ENCODE assay signal across 25 cellular contexts in genomic region chr2:80815259-80815658, GRCh38.
"Had no signal": no experiment of that assay in that cellular context is flagged by ENCODE, and none has a peak within 500 bp of the region (broad histone marks: within the 10 kb centered on the region; RNA-seq: fewer than 3 reads in every experiment).

No MANE protein-coding gene starts in this region.

- DNase-seq: activated CD4-positive, alpha-beta memory T cell treated with anti-CD3 and anti-CD28 coated beads, Interleukin-2, amount 10 ng/mL, durations not matched to agents 7 days and 5 days; activated CD4-positive, alpha-beta T cell treated with anti-CD3 and anti-CD28 coated beads for 1 hour; activated CD4-positive, alpha-beta T cell treated with anti-CD3 and anti-CD28 coated beads for 4 hours; activated CD4-positive, alpha-beta T cell treated with anti-CD3 and anti-CD28 coated beads, Interleukin-2, amount 10 ng/mL, durations not matched to agents 7 days and 5 days; activated CD4-positive, alpha-beta T cell treated with anti-CD3 and anti-CD28 coated beads, Interleukin-2, amount 50 U/mL, for 4 hours; activated CD8-positive, alpha-beta memory T cell treated with anti-CD3 and anti-CD28 coated beads, Interleukin-2, amount 50 U/mL, for 48 hours; activated gamma-delta T cell; activated naive CD4-positive, alpha-beta T cell; activated naive CD4-positive, alpha-beta T cell treated with anti-CD3 and anti-CD28 coated beads, Interleukin-2, amount 10 ng/mL, durations not matched to agents 7 days and 5 days; activated naive CD8-positive, alpha-beta T cell treated with anti-CD3 and anti-CD28 coated beads, Interleukin-2, amount 10 ng/mL, durations not matched to agents 7 days and 5 days; activated T-cell treated with anti-CD3 and anti-CD28 coated beads for 4 hours; activated T-cell treated with anti-CD3 and anti-CD28 coated beads, Interleukin-2, amount 50 U/mL, for 24 hours; activated T-cell treated with anti-CD3 and anti-CD28 coated beads, Interleukin-2, amount 50 U/mL, for 72 hours; central memory CD4-positive, alpha-beta T cell; cerebellar nuclear complex; colonic mucosa; effector CD8-positive, alpha-beta T cell; foreskin fibroblast; head of caudate nucleus; T-helper 2 cell had no signal

- H3K4me3 Mint-ChIP-seq: activated CD4-positive, alpha-beta memory T cell treated with anti-CD3 and anti-CD28 coated beads, Interleukin-2, amount 10 ng/mL, durations not matched to agents 7 days and 5 days; activated CD4-positive, alpha-beta T cell treated with anti-CD3 and anti-CD28 coated beads, Interleukin-2, amount 10 ng/mL, durations not matched to agents 7 days and 5 days; activated naive CD4-positive, alpha-beta T cell treated with anti-CD3 and anti-CD28 coated beads, Interleukin-2, amount 10 ng/mL, durations not matched to agents 7 days and 5 days; activated naive CD8-positive, alpha-beta T cell treated with anti-CD3 and anti-CD28 coated beads, Interleukin-2, amount 10 ng/mL, durations not matched to agents 7 days and 5 days; activated T-cell treated with anti-CD3 and anti-CD28 coated beads, Interleukin-2, amount 50 U/mL, for 24 hours; activated T-cell treated with anti-CD3 and anti-CD28 coated beads, Interleukin-2, amount 50 U/mL, for 72 hours; brain had no signal

- H3K36me3 ChIP-seq: ascending aorta, breast epithelium, cardiac muscle cell, colonic mucosa had no signal

- H3K27ac ChIP-seq: ascending aorta, breast epithelium, cardiac muscle cell, colonic mucosa had no signal

- H3K27me3 ChIP-seq: ascending aorta, breast epithelium, cardiac muscle cell, colonic mucosa had no signal

- H3K27me3 Mint-ChIP-seq: activated CD4-positive, alpha-beta memory T cell treated with anti-CD3 and anti-CD28 coated beads, Interleukin-2, amount 10 ng/mL, durations not matched to agents 7 days and 5 days; activated CD4-positive, alpha-beta T cell treated with anti-CD3 and anti-CD28 coated beads, Interleukin-2, amount 10 ng/mL, durations not matched to agents 7 days and 5 days; activated naive CD4-positive, alpha-beta T cell treated with anti-CD3 and anti-CD28 coated beads, Interleukin-2, amount 10 ng/mL, durations not matched to agents 7 days and 5 days; activated naive CD8-positive, alpha-beta T cell treated with anti-CD3 and anti-CD28 coated beads, Interleukin-2, amount 10 ng/mL, durations not matched to agents 7 days and 5 days; activated T-cell treated with anti-CD3 and anti-CD28 coated beads, Interleukin-2, amount 50 U/mL, for 24 hours had no signal

- H3K4me1 ChIP-seq: ascending aorta, breast epithelium, colonic mucosa had no signal

- H3K4me1 Mint-ChIP-seq: activated CD4-positive, alpha-beta memory T cell treated with anti-CD3 and anti-CD28 coated beads, Interleukin-2, amount 10 ng/mL, durations not matched to agents 7 days and 5 days; activated CD4-positive, alpha-beta T cell treated with anti-CD3 and anti-CD28 coated beads, Interleukin-2, amount 10 ng/mL, durations not matched to agents 7 days and 5 days; activated naive CD4-positive, alpha-beta T cell treated with anti-CD3 and anti-CD28 coated beads, Interleukin-2, amount 10 ng/mL, durations not matched to agents 7 days and 5 days; activated naive CD8-positive, alpha-beta T cell treated with anti-CD3 and anti-CD28 coated beads, Interleukin-2, amount 10 ng/mL, durations not matched to agents 7 days and 5 days; brain had no signal

- H3K27ac Mint-ChIP-seq: activated CD4-positive, alpha-beta memory T cell treated with anti-CD3 and anti-CD28 coated beads, Interleukin-2, amount 10 ng/mL, durations not matched to agents 7 days and 5 days; activated CD4-positive, alpha-beta T cell treated with anti-CD3 and anti-CD28 coated beads, Interleukin-2, amount 10 ng/mL, durations not matched to agents 7 days and 5 days; activated naive CD4-positive, alpha-beta T cell treated with anti-CD3 and anti-CD28 coated beads, Interleukin-2, amount 10 ng/mL, durations not matched to agents 7 days and 5 days; activated naive CD4-positive, alpha-beta T cell treated with anti-CD3 and anti-CD28 coated beads, Interleukin-2, amount 50 U/mL, for 72 hours; activated naive CD8-positive, alpha-beta T cell treated with anti-CD3 and anti-CD28 coated beads, Interleukin-2, amount 10 ng/mL, durations not matched to agents 7 days and 5 days; activated T-cell treated with anti-CD3 and anti-CD28 coated beads, Interleukin-2, amount 50 U/mL, for 24 hours; activated T-cell treated with anti-CD3 and anti-CD28 coated beads, Interleukin-2, amount 50 U/mL, for 72 hours; brain had no signal

- H3K4me3 ChIP-seq: ascending aorta, breast epithelium, cardiac muscle cell, colonic mucosa had no signal

- H3K36me3 Mint-ChIP-seq: activated naive CD4-positive, alpha-beta T cell treated with anti-CD3 and anti-CD28 coated beads, Interleukin-2, amount 10 ng/mL, durations not matched to agents 7 days and 5 days; activated naive CD8-positive, alpha-beta T cell treated with anti-CD3 and anti-CD28 coated beads, Interleukin-2, amount 10 ng/mL, durations not matched to agents 7 days and 5 days; brain had no signal

- H3K9me3 ChIP-seq: ascending aorta, colonic mucosa had no signal
